1 cellular context compared by ENCODE assay signal in genomic region chr16:67447508-67448076, GRCh38.
TF ChIP-seq lines count a peak whose summit lies in the region.

No MANE protein-coding gene starts in this region.

TF ChIP-seq in HepG2, 621 proteins besides CTCF, POLR2A, EP300 and RAD21 (continued from another document):
- TF ChIP-seq ZBTB10 (CRISPR knock-in tag; IDR thresholded peaks at IDR 0.05; ENCODE audit: borderline replicate concordance) (no peak), PRDM15 (CRISPR knock-in tag; IDR thresholded peaks at IDR 0.05) (no peak), ZFP90 (CRISPR knock-in tag; IDR thresholded peaks at IDR 0.05; ENCODE audit: borderline replicate concordance) (no peak), YY1 (IDR thresholded peaks at IDR 0.05; ENCODE audit: insufficient read depth, insufficient replicate concordance, low read depth, low read length) (peak; percentile 83), PHF20 (CRISPR knock-in tag; IDR thresholded peaks at IDR 0.05) (0 out of 2 replicates have a peak, but pooled peaks have one; percentile 27), SNAPC4 (CRISPR knock-in tag; IDR thresholded peaks at IDR 0.05) (no peak), MZF1 (CRISPR knock-in tag; IDR thresholded peaks at IDR 0.05; ENCODE audit: borderline replicate concordance) (no peak), ZNF574 (CRISPR knock-in tag; IDR thresholded peaks at IDR 0.05) (0 out of 2 replicates have a peak, but pooled peaks have one; percentile 16), ARHGAP35 (CRISPR knock-in tag; IDR thresholded peaks at IDR 0.05; ENCODE audit: borderline replicate concordance) (no peak), NFKB2 (CRISPR knock-in tag; IDR thresholded peaks at IDR 0.05; ENCODE audit: borderline replicate concordance) (no peak), SNRNP70 (IDR thresholded peaks at IDR 0.05; ENCODE audit: low read depth, low read length) (no peak), MTA1 (CRISPR knock-in tag; IDR thresholded peaks at IDR 0.05; ENCODE audit: borderline replicate concordance) (no peak), ZNF563 (CRISPR knock-in tag; IDR thresholded peaks at IDR 0.05) (no peak), ZNF124 (CRISPR knock-in tag; IDR thresholded peaks at IDR 0.05) (no peak), ZNF414 (CRISPR knock-in tag; IDR thresholded peaks at IDR 0.05) (no peak), CHCHD3 (CRISPR knock-in tag; IDR thresholded peaks at IDR 0.05) (no peak), ZNF773 (CRISPR knock-in tag; IDR thresholded peaks at IDR 0.05; ENCODE audit: borderline replicate concordance) (no peak), ZBTB25 (CRISPR knock-in tag; IDR thresholded peaks at IDR 0.05) (no peak), KAT2B (IDR thresholded peaks at IDR 0.05; ENCODE audit: borderline replicate concordance, low read depth, low read length) (no peak), TFE3 (CRISPR knock-in tag; IDR thresholded peaks at IDR 0.05) (no peak), ZNF33A (CRISPR knock-in tag; IDR thresholded peaks at IDR 0.05; ENCODE audit: borderline replicate concordance) (no peak), IRF9 (CRISPR knock-in tag; IDR thresholded peaks at IDR 0.05; ENCODE audit: borderline replicate concordance) (peak; percentile 58; the same call in 1 of the 2 replicates), MIXL1 (CRISPR knock-in tag; IDR thresholded peaks at IDR 0.05) (no peak), FOXK2 (IDR thresholded peaks at IDR 0.05) (no peak), NBN (conservative IDR thresholded peaks at IDR 0.05) (no peak), HDAC1 (CRISPR knock-in tag; IDR thresholded peaks at IDR 0.05) (0 out of 2 replicates have a peak, but pooled peaks have one; percentile 8), TBX2 (CRISPR knock-in tag; IDR thresholded peaks at IDR 0.05; ENCODE audit: borderline replicate concordance) (no peak)
